ENCODE assay signal across 7 cellular contexts in genomic region chr12:93741741-93742085, GRCh38.
DNase-seq lines count a peak whose midpoint lies in the region; ATAC-seq and TF ChIP-seq lines count a peak whose summit lies in the region.

No MANE protein-coding gene starts in this region.

- no peaks in the 10 kb centered on the region for H3K27me3 ChIP-seq in OCI-LY3 (ENCODE audit: low read depth, low read length)

- 12 to 19% methylated on average over 8 of the region's 8 CpGs for WGBS in lower leg skin, 2 donors

- H3K27ac ChIP-seq in OCI-LY3 (ENCODE audit: low read length) (peak overlapping the region; percentile 15; the same call in 1 of the 2 replicates), cingulate gyrus (ENCODE audit: low read depth, low read length) (peak overlapping the region; percentile 0)

- intact Hi-C loops in lower leg skin (cut with DNase I; ENCODE audit: low total_unique reads): no loop called here

- peak overlapping the region; percentile 34 for H2AFZ ChIP-seq in OCI-LY3 (ENCODE audit: low read depth, low read length)

- H3K36me3 ChIP-seq in OCI-LY3 (replicated peaks; ENCODE audit: low read depth, low read length): no peaks in the 10 kb centered on the region

- no peaks in the 10 kb centered on the region for H3K79me2 ChIP-seq in OCI-LY3 (ENCODE audit: low read length)

- no peaks in the 10 kb centered on the region for H3K9me3 ChIP-seq in OCI-LY3 (ENCODE audit: insufficient read depth, low read length)

- peak overlapping the region; percentile 86 for H3K4me3 Mint-ChIP-seq in type B pancreatic cell

- peak; percentile 30 for ATAC-seq in HG02588 (IDR thresholded peaks at IDR 0.05; ENCODE audit: unreplicated experiment)

- H3K4me1 ChIP-seq in OCI-LY3 (ENCODE audit: low read length): peaks cover 45% of the 10 kb centered on the region

- H3K4me1 Mint-ChIP-seq in type B pancreatic cell (ENCODE audit: unreplicated experiment): peaks cover 12% of the 10 kb centered on the region

- H3K4me3 ChIP-seq in OCI-LY3 (ENCODE audit: low read length): peak overlapping the region; percentile 89
- peak overlapping the region; percentile 4 for H3K4me3 ChIP-seq in lower leg skin (ENCODE audit: low read depth, poor library complexity, severe bottlenecking)

- peak overlapping the region; percentile 71 for H3K27ac Mint-ChIP-seq in type B pancreatic cell

- DNase-seq in GM13977 (ENCODE audit: low spot score) (peak; percentile 45), lower leg skin (ENCODE audit: low spot score in 2 of 2) (no peak), type B pancreatic cell (ENCODE audit: extremely low spot score, unreplicated experiment) (no peak)
- no peak for DNase-seq in central memory CD4-positive, alpha-beta T cell

- TF ChIP-seq CTCF in GM13977 (IDR thresholded peaks at IDR 0.05; ENCODE audit: extremely low read depth, insufficient read depth, missing control alignments) (no peak), OCI-LY3 (IDR thresholded peaks at IDR 0.05; ENCODE audit: low read depth, low read length) (no peak), lower leg skin (IDR thresholded peaks at IDR 0.05) (no peak), type B pancreatic cell (conservative IDR thresholded peaks at IDR 0.05) (no peak)

- peak overlapping the region; percentile 73 for H3K9ac ChIP-seq in OCI-LY3 (ENCODE audit: low read length)

- H3K4me2 ChIP-seq in OCI-LY3 (ENCODE audit: low read length): peak overlapping the region; percentile 77

- H4K20me1 ChIP-seq in OCI-LY3 (ENCODE audit: insufficient read depth, low read length): no peaks in the 10 kb centered on the region

- H3K36me3 Mint-ChIP-seq in type B pancreatic cell: no peaks in the 10 kb centered on the region

- TF ChIP-seq POLR2A in lower leg skin (IDR thresholded peaks at IDR 0.05): no peak

- no peaks in the 10 kb centered on the region for H3K9me3 Mint-ChIP-seq in type B pancreatic cell

- peaks cover 15% of the 10 kb centered on the region for H3K27me3 Mint-ChIP-seq in type B pancreatic cell

- in situ Hi-C loops in GM13977 (cut with MboI; ENCODE audit: low pct_unique_long_range_greater_than_20kb, low sequenced_read_pairs, unreplicated experiment): no loop called here
